ENCODE assay signal across 13 cellular contexts in genomic region chr7:2535872-2536627, GRCh38. TPM values are rescaled to one million over a fixed set of nuclear protein-coding genes. Genes with fewer than 3 reads are reported as not detected.
DNase-seq lines count a peak whose midpoint lies in the region; ATAC-seq, FAIRE-seq and TF ChIP-seq lines count a peak whose summit lies in the region.
"Not testable (repeated sequence)": the region's sequence is repeated elsewhere in the genome, so short reads cannot be mapped to it uniquely, and the experiment has no call there.
"Had no signal": no experiment of that assay in that cellular context is flagged by ENCODE, and none has a peak within 500 bp of the region (broad histone marks: within the 10 kb centered on the region; RNA-seq: fewer than 3 reads in every experiment).

No MANE protein-coding gene starts in this region.

- peaks cover 31% of the 10 kb centered on the region for H3K36me3 ChIP-seq in BE2C
- H3K36me3 ChIP-seq in bronchial epithelial cell (ENCODE audit: control insufficient read depth, insufficient read depth, low read length), result peaks cover 18% of the 10 kb centered on the region
- H3K36me3 ChIP-seq in lower lobe of right lung, result peaks cover 37% of the 10 kb centered on the region
- peaks cover 0 to 41% (median 31%) of the 10 kb centered on the region in 6 donors for H3K36me3 ChIP-seq in spleen

- not testable (repeated sequence) for ATAC-seq in left ventricle myocardium superior, lower lobe of right lung

- DNase-seq in BE2C (peak; percentile 79), NCI-H1417 (lab: John Stamatoyannopoulos, UW) (peak in 2 of 3 experiments; percentile 53 to 82), NCI-H748 (lab: John Stamatoyannopoulos, UW; ENCODE audit: unreplicated experiment) (peak; percentile 29), SK-N-DZ (ENCODE audit: low spot score) (peak; percentile 80), left ventricle myocardium superior (peak; percentile 23), lower lobe of right lung (peak; percentile 44), spleen (peak; percentile 62)
- not testable (repeated sequence) for DNase-seq in bronchial epithelial cell (ENCODE audit: low read depth)

- not testable (repeated sequence) for TF ChIP-seq CTCF in BE2C (IDR thresholded peaks at IDR 0.05; ENCODE audit: low read depth, low read length); bronchial epithelial cell (IDR thresholded peaks at IDR 0.05; ENCODE audit: insufficient read depth, low read length, severe bottlenecking); lower lobe of right lung (IDR thresholded peaks at IDR 0.05); spleen (IDR thresholded peaks at IDR 0.05 in 8 of 11, conservative IDR thresholded peaks at IDR 0.05 in 3 of 11)

- peak; percentile 92 for FAIRE-seq in bronchial epithelial cell (lab: Jason Lieb, UNC)

- not testable (repeated sequence) for H3K9me3 ChIP-seq in BE2C, lower lobe of right lung, spleen

- not testable (repeated sequence) for TF ChIP-seq POLR2A in spleen (IDR thresholded peaks at IDR 0.05)

- not testable (repeated sequence) for H3K4me3 ChIP-seq in BE2C (ENCODE audit: low read depth, low read length); bronchial epithelial cell (ENCODE audit: low read depth, low read length); lower lobe of right lung; spleen

- H3K27me3 ChIP-seq in BE2C; bronchial epithelial cell (ENCODE audit: control insufficient read depth, insufficient read depth, low read length); lower lobe of right lung (ENCODE audit: low read depth); spleen (replicated peaks in 1 of 7): not testable (repeated sequence)

- intact Hi-C loops in left ventricle myocardium superior (cut with micrococcal nuclease); lower lobe of right lung (cut with DNase I); spleen (cut with DNase I; ENCODE audit: low total_unique reads): not testable (repeated sequence)

- 73 to 90% (median 85%) methylated on average over 9 to 19 of the region's 19 CpGs; no CpG with 5 or more reads in 1 of the 5 donors for WGBS in spleen, 5 donors

- not testable (repeated sequence) for H3K27ac ChIP-seq in lower lobe of right lung, spleen

- H3K4me1 ChIP-seq in BE2C, result not testable (repeated sequence)
- H3K4me1 ChIP-seq in lower lobe of right lung (peaks cover 10% of the 10 kb centered on the region), spleen (peaks cover under 1 to 12% (median 5%) of the 10 kb centered on the region in 6 donors)

RNA-seq across cellular contexts. Expression of gene LFNG, which starts 16.5 kb away (rescaled TPM):
- polyA plus RNA-seq in BE2C (2012; ENCODE audit: insufficient read depth, insufficient read length, low read depth), result 1.6 TPM
- 21.8 and 24.5 TPM in 2 replicates for polyA plus RNA-seq in SK-N-DZ (2014; cell fraction: cytosol; rRNA removed)
- polyA plus RNA-seq in SK-N-DZ (2014; cell fraction: nucleus; rRNA removed), result 50.4 and 51.5 TPM in 2 replicates
- total RNA-seq in bronchial epithelial cell, result 4.5 and 6.8 TPM in 2 replicates
- total RNA-seq in left ventricle myocardium superior, result 6.4 TPM
- 42.6 TPM for total RNA-seq in lower lobe of right lung
- 10 to 100 TPM; 33.3 to 47.4 (median 42.3) TPM for total RNA-seq in spleen
- 10 to 100 TPM; 21.2 to 22.4 (median 21.6) TPM for polyA plus RNA-seq in spleen

RNA-seq across cellular contexts. Expression of gene BRAT1, which starts 19.3 kb away (rescaled TPM):
- 77.4 TPM for polyA plus RNA-seq in BE2C (2012; ENCODE audit: insufficient read depth, insufficient read length, low read depth)
- polyA plus RNA-seq in SK-N-DZ (2014; cell fraction: cytosol; rRNA removed), result 76.1 and 82.5 TPM in 2 replicates
- polyA plus RNA-seq in SK-N-DZ (2014; cell fraction: nucleus; rRNA removed), result 306 and 317 TPM in 2 replicates
- 12.1 and 13.3 TPM in 2 replicates for total RNA-seq in bronchial epithelial cell
- total RNA-seq in left ventricle myocardium superior, result 16.5 TPM
- 24.4 TPM for total RNA-seq in lower lobe of right lung
- total RNA-seq in spleen, result 10 to 100 TPM; 25.3 to 37.3 (median 32.2) TPM
- 10 to 100 TPM; 26.6 to 50.9 (median 48.9) TPM for polyA plus RNA-seq in spleen

RNA-seq across cellular contexts. Expression of gene IQCE, which starts 22.7 kb away (rescaled TPM):
- 4.5 TPM for polyA plus RNA-seq in BE2C (2012; ENCODE audit: insufficient read depth, insufficient read length, low read depth)
- polyA plus RNA-seq in SK-N-DZ (2014; cell fraction: cytosol; rRNA removed), result 2.9 and 3.2 TPM in 2 replicates
- 13.3 and 22.4 TPM in 2 replicates for polyA plus RNA-seq in SK-N-DZ (2014; cell fraction: nucleus; rRNA removed)
- total RNA-seq in bronchial epithelial cell, result 6.3 and 6.9 TPM in 2 replicates
- 11.9 TPM for total RNA-seq in left ventricle myocardium superior
- 32.0 TPM for total RNA-seq in lower lobe of right lung
- 10 to 100 TPM in 6 of 7 donors, 1 to 10 TPM in 1; 7.1 to 17.1 (median 13.2) TPM for total RNA-seq in spleen
- polyA plus RNA-seq in spleen, result 1 to 10 TPM; 1.2 to 4.4 (median 2.2) TPM

RNA-seq across cellular contexts. Expression of gene GRIFIN, which starts 59.9 kb away (rescaled TPM):
- polyA plus RNA-seq in BE2C (2012; ENCODE audit: insufficient read depth, insufficient read length, low read depth), result not detected
- polyA plus RNA-seq in SK-N-DZ (2014; cell fraction: cytosol; rRNA removed), result not detected in 2 replicates
- not detected in 2 replicates for polyA plus RNA-seq in SK-N-DZ (2014; cell fraction: nucleus; rRNA removed)
- total RNA-seq in bronchial epithelial cell (not detected in 2 replicates), left ventricle myocardium superior (not detected), lower lobe of right lung (not detected), spleen (not detected)
- not detected for polyA plus RNA-seq in spleen
- total RNA-seq: A673; CD8-positive, alpha-beta memory T cell; G401; GM12878; GM23248 had no signal
- polyA plus RNA-seq: CD8-positive, alpha-beta memory T cell; GM12878; GM23248 had no signal
